Comparison of ENCODE assay signal across 9 cellular contexts in the genomic region with DNA sequence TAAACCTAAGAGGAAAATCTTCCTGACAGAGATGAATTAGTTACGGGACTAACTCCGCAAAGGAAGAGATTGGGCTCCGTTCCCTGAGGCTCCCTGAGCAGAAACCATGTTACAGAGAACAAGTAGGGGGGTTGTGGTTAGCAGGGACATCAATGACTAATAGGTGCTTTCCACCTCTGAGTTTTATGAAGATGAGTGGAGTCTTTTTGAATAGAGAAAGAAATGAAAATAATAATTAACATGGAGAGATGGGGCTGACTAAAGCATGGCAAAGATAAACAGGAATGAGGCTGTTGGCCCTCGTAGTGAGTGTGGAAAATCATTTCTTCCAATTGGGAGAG. TPM values are rescaled to one million over a fixed set of nuclear protein-coding genes. Genes with fewer than 3 reads are reported as not detected.
DNase-seq lines count a peak whose midpoint lies in the region; ATAC-seq and TF ChIP-seq lines count a peak whose summit lies in the region.
"Had no signal": no experiment of that assay in that cellular context is flagged by ENCODE, and none has a peak within 500 bp of the region (broad histone marks: within the 10 kb centered on the region; RNA-seq: fewer than 3 reads in every experiment).

No MANE protein-coding gene starts in this region.

- CTCF ChIA-PET in activated naive CD4-positive, alpha-beta T cell treated with anti-CD3 and anti-CD28 coated beads, Interleukin-2, amount 10 ng/mL, durations not matched to agents 7 days and 5 days (lab: Charles Lee) = interaction anchor here (1.1 kb wide), 1 partner anchor 74 kb away, joined by 4 read pairs; no protein-coding TSS in a partner anchor

- no peak overlapping the region for H3K4me3 ChIP-seq in WERI-Rb-1 (ENCODE audit: low read depth, low read length)
- H3K4me3 ChIP-seq in thyroid gland (replicated peaks in 1 of 3) = no peak overlapping the region
- H3K4me3 ChIP-seq: cardiac muscle cell had no signal

- no peak for TF ChIP-seq POLR2A in thyroid gland (IDR thresholded peaks at IDR 0.05)

- H3K9me3 ChIP-seq in WERI-Rb-1 (ENCODE audit: severe bottlenecking) (no peaks in the 10 kb centered on the region), thyroid gland (no peaks in the 10 kb centered on the region)

- H3K27me3 ChIP-seq in WERI-Rb-1 (ENCODE audit: insufficient read depth, low read depth, severe bottlenecking) (no peaks in the 10 kb centered on the region), thyroid gland (no peaks in the 10 kb centered on the region)
- H3K27me3 ChIP-seq: cardiac muscle cell had no signal

- H3K36me3 ChIP-seq in WERI-Rb-1 (no peaks in the 10 kb centered on the region), thyroid gland (no peaks in the 10 kb centered on the region)
- H3K36me3 ChIP-seq: cardiac muscle cell had no signal

- peaks cover 0 to 3% of the 10 kb centered on the region in 2 donors for H3K4me1 ChIP-seq in thyroid gland

- no peaks in the 10 kb centered on the region for H3K36me3 Mint-ChIP-seq in activated naive CD4-positive, alpha-beta T cell treated with anti-CD3 and anti-CD28 coated beads, Interleukin-2, amount 10 ng/mL, durations not matched to agents 7 days and 5 days

- H3K27ac ChIP-seq in WERI-Rb-1 (peak overlapping the region; percentile 42), thyroid gland (no peak overlapping the region)
- H3K27ac ChIP-seq: cardiac muscle cell had no signal

- H3K27me3 Mint-ChIP-seq in activated naive CD4-positive, alpha-beta T cell treated with anti-CD3 and anti-CD28 coated beads, Interleukin-2, amount 10 ng/mL, durations not matched to agents 7 days and 5 days = no peaks in the 10 kb centered on the region

- DNase-seq in activated naive CD4-positive, alpha-beta T cell treated with Interleukin-2 at 50 U/mL for 16 hours = peak; percentile 43
- no peak for DNase-seq in activated naive CD4-positive, alpha-beta T cell treated with anti-CD3 and anti-CD28 coated beads, Interleukin-2, amount 10 ng/mL, durations not matched to agents 7 days and 5 days
- DNase-seq in WERI-Rb-1 = no peak
- peak; percentile 90 for DNase-seq in iris pigment epithelial cell (ENCODE audit: low read depth)
- DNase-seq in NCI-H2107 treated with DMSO at 0.1 percent for 48 hours (lab: John Stamatoyannopoulos, UW; ENCODE audit: unreplicated experiment) = no peak
- no peak for DNase-seq in thyroid gland
- DNase-seq in posterior vena cava (ENCODE audit: low spot score) = no peak

- H3K4me3 Mint-ChIP-seq in activated naive CD4-positive, alpha-beta T cell treated with anti-CD3 and anti-CD28 coated beads, Interleukin-2, amount 10 ng/mL, durations not matched to agents 7 days and 5 days = no peak overlapping the region

- H3K9me3 Mint-ChIP-seq in activated naive CD4-positive, alpha-beta T cell treated with anti-CD3 and anti-CD28 coated beads, Interleukin-2, amount 10 ng/mL, durations not matched to agents 7 days and 5 days = no peaks in the 10 kb centered on the region

- 62 to 90% methylated on average over 4 of the region's 4 CpGs for WGBS in thyroid gland, 2 donors

- intact Hi-C loops in thyroid gland (cut with DNase I) = no loop called here
- intact Hi-C loops in posterior vena cava (cut with DNase I) = no loop called here

- no peak overlapping the region for H3K27ac Mint-ChIP-seq in activated naive CD4-positive, alpha-beta T cell treated with anti-CD3 and anti-CD28 coated beads, Interleukin-2, amount 10 ng/mL, durations not matched to agents 7 days and 5 days

- TF ChIP-seq CTCF in WERI-Rb-1 (IDR thresholded peaks at IDR 0.05; ENCODE audit: low read depth, low read length) (no peak), thyroid gland (IDR thresholded peaks at IDR 0.05) (no peak)

- ATAC-seq in HG02981 (IDR thresholded peaks at IDR 0.05; ENCODE audit: unreplicated experiment) = peak; percentile 84

- H3K4me1 Mint-ChIP-seq in activated naive CD4-positive, alpha-beta T cell treated with anti-CD3 and anti-CD28 coated beads, Interleukin-2, amount 10 ng/mL, durations not matched to agents 7 days and 5 days = peaks cover 16% of the 10 kb centered on the region

RNA-seq across cellular contexts. Expression of gene PICALM, which starts 47.5 kb away (rescaled TPM):
- total RNA-seq in thyroid gland (100 to 1,000 TPM; 198 to 320 (median 220) TPM), posterior vena cava (100 to 1,000 TPM; 237 to 371 TPM)

Comparison
In these comparisons a context has a peak if more than half of its experiments do, and no peak if none do; other contexts are left out.
1. DNase-seq: peak in activated naive CD4-positive, alpha-beta T cell treated with Interleukin-2 at 50 U/mL for 16 hours (single experiment) and iris pigment epithelial cell (single experiment); none in activated naive CD4-positive, alpha-beta T cell treated with anti-CD3 and anti-CD28 coated beads, Interleukin-2, amount 10 ng/mL, durations not matched to agents 7 days and 5 days (single experiment), WERI-Rb-1 (single experiment), NCI-H2107 treated with DMSO at 0.1 percent for 48 hours (single experiment), thyroid gland (0 of 2) and posterior vena cava (single experiment).